ENCODE assay signal across 8 cellular contexts in genomic region chr1:17502326-17502778, GRCh38. TPM values are rescaled to one million over a fixed set of nuclear protein-coding genes. Genes with fewer than 3 reads are reported as not detected.
A peak's percentile ranks its signal among the peaks of the same experiment; 100 is the strongest.
DNase-seq lines count a peak whose midpoint lies in the region; ATAC-seq and TF ChIP-seq lines count a peak whose summit lies in the region.

No MANE protein-coding gene starts in this region.

- no peak overlapping the region for H3K4me3 Mint-ChIP-seq in type B pancreatic cell

- no peaks in the 10 kb centered on the region for H3K36me3 Mint-ChIP-seq in type B pancreatic cell

- H3K9ac ChIP-seq in OCI-LY1 (ENCODE audit: low read length): no peak overlapping the region

- H3K27ac ChIP-seq in OCI-LY1 (ENCODE audit: low read depth, low read length, poor library complexity, severe bottlenecking): no peak overlapping the region

- H3K36me3 ChIP-seq in OCI-LY1 (ENCODE audit: insufficient read depth, low read length): no peaks in the 10 kb centered on the region

- H3K4me1 Mint-ChIP-seq in type B pancreatic cell (ENCODE audit: unreplicated experiment): peaks cover 10% of the 10 kb centered on the region

- H3K27ac Mint-ChIP-seq in type B pancreatic cell: no peak overlapping the region

- H3K79me2 ChIP-seq in OCI-LY1 (ENCODE audit: insufficient read depth, low read length): no peaks in the 10 kb centered on the region

- no peaks in the 10 kb centered on the region for H3K27me3 ChIP-seq in OCI-LY1 (ENCODE audit: insufficient read depth, low read length)

- no peaks in the 10 kb centered on the region for H4K20me1 ChIP-seq in OCI-LY1 (ENCODE audit: insufficient read depth, low read length)

- no peaks in the 10 kb centered on the region for H3K9me2 ChIP-seq in OCI-LY1 (ENCODE audit: low read depth, low read length)

- ATAC-seq in HG02678 (IDR thresholded peaks at IDR 0.05; ENCODE audit: unreplicated experiment): no peak

- H2AFZ ChIP-seq in OCI-LY1 (ENCODE audit: low read length): no peak overlapping the region

- H3K4me1 ChIP-seq in OCI-LY1 (ENCODE audit: insufficient read depth, low read length, severe bottlenecking): no peaks in the 10 kb centered on the region

- no peak overlapping the region for H3K4me3 ChIP-seq in OCI-LY1 (ENCODE audit: low read depth, low read length, poor library complexity, severe bottlenecking)

- H3K4me2 ChIP-seq in OCI-LY1 (ENCODE audit: low read length): no peak overlapping the region

- H3F3A ChIP-seq in OCI-LY1 (ENCODE audit: insufficient read depth, low read length): no peaks in the 10 kb centered on the region

- no peaks in the 10 kb centered on the region for H3K9me3 ChIP-seq in OCI-LY1 (ENCODE audit: low read length)

- DNase-seq in DMS 273 treated with DMSO at 0.1 percent for 48 hours (lab: John Stamatoyannopoulos, UW) (peak; percentile 12), HUDEP-2 (lab: John Stamatoyannopoulos, UW; ENCODE audit: unreplicated experiment in 76 of 76) (peak in 58 of 76 experiments; percentile 3 to 76 (median 42)), glomerular endothelial cell (ENCODE audit: extremely low read depth, low read depth, low spot score) (peak; percentile 14), occipital lobe (lab: John Stamatoyannopoulos, UW) (peak; percentile 47), type B pancreatic cell (ENCODE audit: extremely low spot score, unreplicated experiment) (peak; percentile 89)
- peak; percentile 5 for DNase-seq in activated T-helper 9 cell treated with anti-CD3 and anti-CD28 coated beads, Interleukin-2, amount 50 U/mL, for 16 hours (ENCODE audit: low read depth)

- H3K27me3 Mint-ChIP-seq in type B pancreatic cell: no peaks in the 10 kb centered on the region

- TF ChIP-seq CTCF in OCI-LY1 (IDR thresholded peaks at IDR 0.05; ENCODE audit: low read length): peak; percentile 84
- peak; percentile 96 for TF ChIP-seq CTCF in type B pancreatic cell (conservative IDR thresholded peaks at IDR 0.05)

- peaks cover 10% of the 10 kb centered on the region for H3K9me3 Mint-ChIP-seq in type B pancreatic cell

RNA-seq across cellular contexts. Expression of gene ARHGEF10L, which starts 37.1 kb away (rescaled TPM):
- total RNA-seq in glomerular endothelial cell (16.6 and 20.4 TPM in 2 replicates), occipital lobe (22.3 TPM), type B pancreatic cell (ENCODE audit: low replicate concordance) (36.0 and 48.0 TPM in 2 replicates)

Comparison
In these comparisons a context has a peak if more than half of its experiments do, and no peak if none do; other contexts are left out.
1. DNase-seq: peak in every context shown above with its lines; median percentile 89 in type B pancreatic cell; 47 in occipital lobe; 42 in HUDEP-2; 14 in glomerular endothelial cell; 12 in DMS 273 treated with DMSO at 0.1 percent for 48 hours; 5 in activated T-helper 9 cell treated with anti-CD3 and anti-CD28 coated beads, Interleukin-2, amount 50 U/mL, for 16 hours.